Comparison of ENCODE assay signal across 15 cellular contexts in genomic region chr9:110109331-110110110, GRCh38.
A peak's percentile ranks its signal among the peaks of the same experiment; 100 is the strongest.
DNase-seq lines count a peak whose midpoint lies in the region; ATAC-seq, FAIRE-seq and TF ChIP-seq lines count a peak whose summit lies in the region.
"Had no signal": no experiment of that assay in that cellular context is flagged by ENCODE, and none has a peak within 500 bp of the region (broad histone marks: within the 10 kb centered on the region; RNA-seq: fewer than 3 reads in every experiment).

No MANE protein-coding gene starts in this region.

- no peak for TF ChIP-seq EP300 in HepG2 (IDR thresholded peaks at IDR 0.05; ENCODE audit: low read depth in 2 of 2, low read length in 2 of 2)
- no peak for TF ChIP-seq EP300 in HepG2 (CRISPR knock-in tag; IDR thresholded peaks at IDR 0.05; ENCODE audit: borderline replicate concordance)

- FAIRE-seq in HepG2 (lab: Jason Lieb, UNC), result no peak
- no peak for FAIRE-seq in endothelial cell of umbilical vein (lab: Jason Lieb, UNC)
- FAIRE-seq: GM19239 had no signal

- no peaks in the 10 kb centered on the region for H3K9me1 ChIP-seq in endothelial cell of umbilical vein (replicated peaks; ENCODE audit: control insufficient read depth, extremely low read depth, insufficient read depth, low read length)

- intact Hi-C loops in HepG2 (cut with micrococcal nuclease; ENCODE audit: unreplicated experiment), result no loop called here
- intact Hi-C loops in right lobe of liver (cut with DNase I), result no loop called here
- intact Hi-C loops in endothelial cell of umbilical vein (cut with micrococcal nuclease), result no loop called here

- H3K27ac ChIP-seq in HepG2 (ENCODE audit: extremely low read length, insufficient read depth, low read length) (no peak overlapping the region), right lobe of liver (no peak overlapping the region), endothelial cell of umbilical vein (ENCODE audit: insufficient read depth, low read depth, low read length) (peak overlapping the region; percentile 42), SJCRH30 (no peak overlapping the region; the same call in 1 of the 2 replicates)
- H3K27ac ChIP-seq: upper lobe of right lung had no signal

- H3K79me2 ChIP-seq in HepG2 (ENCODE audit: insufficient read depth, low read length) (no peaks in the 10 kb centered on the region), endothelial cell of umbilical vein (ENCODE audit: control insufficient read depth, insufficient read depth, low read length) (peaks cover 92% of the 10 kb centered on the region)

- H3K9me3 ChIP-seq in HepG2 (ENCODE audit: low read length) (no peaks in the 10 kb centered on the region), right lobe of liver (no peaks in the 10 kb centered on the region), endothelial cell of umbilical vein (replicated peaks; ENCODE audit: control insufficient read depth, insufficient read depth, low read length) (no peaks in the 10 kb centered on the region), SJCRH30 (replicated peaks) (no peaks in the 10 kb centered on the region)
- H3K9me3 ChIP-seq: upper lobe of right lung had no signal

- H3K4me2 ChIP-seq in HepG2 (ENCODE audit: low read depth, low read length), result 0 out of 2 replicates have a peak overlapping the region, but pooled peaks have one; percentile 20
- H3K4me2 ChIP-seq in endothelial cell of umbilical vein (ENCODE audit: insufficient read depth, low read length), result no peak overlapping the region

- WGBS in HepG2 (ENCODE audit: low lambda C conversion rate), result 49% methylated on average over 7 of the region's 7 CpGs
- WGBS in right lobe of liver (ENCODE audit: insufficient coverage, low coverage, low lambda C conversion rate, missing lambda C conversion rate), result 64% methylated on average over 7 of the region's 7 CpGs

- H2AFZ ChIP-seq in HepG2 (ENCODE audit: low read length) (no peak overlapping the region), endothelial cell of umbilical vein (ENCODE audit: low read depth, low read length) (no peak overlapping the region)

- TF ChIP-seq RAD21 in HepG2 (CRISPR knock-in tag; IDR thresholded peaks at IDR 0.05), result no peak

- dilution Hi-C loops in endothelial cell of umbilical vein (cut with MboI; ENCODE audit: extremely low pct_ligation_motif_present, low sequenced_read_pairs), result no loop called here

- POLR2A ChIA-PET in HepG2 (lab: Yijun Ruan, JAX), result interaction anchor here (1.3 kb wide), 1 partner anchor 18 kb away, joined by 8 read pairs; no protein-coding TSS in a partner anchor
- POLR2A ChIA-PET in endothelial cell of umbilical vein (lab: Charles Lee), result no interaction called here

- H3K4me1 ChIP-seq in HepG2 (ENCODE audit: insufficient read depth, low read length) (peaks cover 19% of the 10 kb centered on the region), right lobe of liver (no peaks in the 10 kb centered on the region), endothelial cell of umbilical vein (ENCODE audit: control insufficient read depth, extremely low read depth, insufficient read depth, low read length) (peaks cover 16% of the 10 kb centered on the region), SJCRH30 (peaks cover 12% of the 10 kb centered on the region)

- no peak for TF ChIP-seq POLR2A in HepG2 (IDR thresholded peaks at IDR 0.05; ENCODE audit: insufficient read depth in 1 of 2, low read depth in 2 of 2, low read length in 2 of 2)
- TF ChIP-seq POLR2A in right lobe of liver (IDR thresholded peaks at IDR 0.05), result no peak
- no peak for TF ChIP-seq POLR2A in endothelial cell of umbilical vein (IDR thresholded peaks at IDR 0.05; ENCODE audit: low read depth, low read length)

- DNase-seq in HepG2 (ENCODE audit: low spot score) (no peak), right lobe of liver (no peak), endothelial cell of umbilical vein (ENCODE audit: low read depth, low spot score) (no peak), SJCRH30 (no peak), HT-29 (ENCODE audit: low spot score) (no peak), NCI-H2196 (lab: John Stamatoyannopoulos, UW; ENCODE audit: unreplicated experiment) (no peak)
- DNase-seq: activated CD8-positive, alpha-beta T cell treated with anti-CD3 and anti-CD28 coated beads, Interleukin-2, amount 10 ng/mL, durations not matched to agents 7 days and 5 days; central memory CD4-positive, alpha-beta T cell; mammary epithelial cell; NCI-H2171 treated with DMSO at 0.1 percent for 48 hours; upper lobe of right lung had no signal

- in situ Hi-C loops in HepG2 (cut with HindIII; ENCODE audit: extremely low pct_ligation_motif_present, low pct_unique_long_range_greater_than_20kb), result no loop called here

- H3K4me3 ChIP-seq in HepG2 (replicated peaks in 1 of 3; ENCODE audit: insufficient read depth in 1 of 3, low read depth in 2 of 3, low read length in 3 of 3) (no peak overlapping the region), right lobe of liver (no peak overlapping the region), endothelial cell of umbilical vein (replicated peaks in 1 of 3; ENCODE audit: insufficient read depth in 1 of 3, low read depth in 1 of 3, low read length in 3 of 3) (no peak overlapping the region), SJCRH30 (no peak overlapping the region)
- H3K4me3 ChIP-seq: upper lobe of right lung had no signal

- no peak overlapping the region for H3K9ac ChIP-seq in HepG2 (ENCODE audit: insufficient read depth, low read depth, low read length)
- H3K9ac ChIP-seq in endothelial cell of umbilical vein (replicated peaks; ENCODE audit: extremely low read depth, insufficient read depth, low read length), result no peak overlapping the region

- ATAC-seq in HepG2 (no peak), right lobe of liver (no peak), HG03457 (IDR thresholded peaks at IDR 0.05; ENCODE audit: unreplicated experiment) (peak; percentile 7), HG03025 (IDR thresholded peaks at IDR 0.05; ENCODE audit: low FRiP score, unreplicated experiment) (no peak)
- ATAC-seq: activated CD8-positive, alpha-beta T cell treated with anti-CD3 and anti-CD28 coated beads, Interleukin-2, amount 10 ng/mL, durations not matched to agents 7 days and 5 days; Panc1; upper lobe of right lung had no signal

- no peak for TF ChIP-seq CTCF in HepG2 (CRISPR knock-in tag; IDR thresholded peaks at IDR 0.05)
- no peak for TF ChIP-seq CTCF in right lobe of liver (IDR thresholded peaks at IDR 0.05)
- no peak for TF ChIP-seq CTCF in endothelial cell of umbilical vein (IDR thresholded peaks at IDR 0.05; ENCODE audit: extremely low read depth in 1 of 2, insufficient read depth in 1 of 2, low read depth in 1 of 2, low read length in 2 of 2)

- H3K36me3 ChIP-seq in HepG2 (replicated peaks in 1 of 2; ENCODE audit: control insufficient read depth in 1 of 2, insufficient read depth in 2 of 2, low read length in 2 of 2) (no peaks in the 10 kb centered on the region), right lobe of liver (no peaks in the 10 kb centered on the region), endothelial cell of umbilical vein (ENCODE audit: control insufficient read depth in 2 of 2, extremely low read depth in 1 of 2, insufficient read depth in 2 of 2, low read length in 2 of 2) (peaks cover 2 to 4% of the 10 kb centered on the region in 2 experiments), SJCRH30 (peaks cover 2% of the 10 kb centered on the region; the same call in 1 of the 2 replicates)
- H3K36me3 ChIP-seq: upper lobe of right lung had no signal

- H3K27me3 ChIP-seq in HepG2 (ENCODE audit: control insufficient read depth in 1 of 2, insufficient read depth in 2 of 2, low read length in 2 of 2) (no peaks in the 10 kb centered on the region), right lobe of liver (no peaks in the 10 kb centered on the region), endothelial cell of umbilical vein (ENCODE audit: control insufficient read depth in 2 of 2, insufficient read depth in 2 of 2, low read length in 2 of 2) (no peaks in the 10 kb centered on the region), SJCRH30 (no peaks in the 10 kb centered on the region)
- H3K27me3 ChIP-seq: upper lobe of right lung had no signal

- H4K20me1 ChIP-seq in HepG2 (ENCODE audit: insufficient read depth, low read length) (no peaks in the 10 kb centered on the region), endothelial cell of umbilical vein (replicated peaks; ENCODE audit: control insufficient read depth, extremely low read depth, insufficient read depth, low read length) (peaks cover 7% of the 10 kb centered on the region)

- BruUV-seq in HepG2 (replicated peaks; lab: Mats Ljungman, UMichigan) (no TSS peak), endothelial cell of umbilical vein (replicated peaks; lab: Mats Ljungman, UMichigan) (no TSS peak)

- CTCF ChIA-PET in HepG2 (lab: Yijun Ruan, JAX; ENCODE audit: low intra/inter-chr PET ratio, low total read pairs) (no interaction called here), endothelial cell of umbilical vein (lab: Charles Lee) (interaction anchor here (1.4 kb wide), 1 partner anchor 17 kb away, joined by 4 read pairs; no protein-coding TSS in a partner anchor)

TF ChIP-seq in HepG2, 621 proteins besides CTCF, POLR2A, EP300 and RAD21 (continues in another document):
- TF ChIP-seq CAMTA2 (CRISPR knock-in tag; IDR thresholded peaks at IDR 0.05; ENCODE audit: borderline replicate concordance) (no peak), ONECUT2 (CRISPR knock-in tag; IDR thresholded peaks at IDR 0.05) (no peak)

TF ChIP-seq in endothelial cell of umbilical vein, 7 proteins besides CTCF, POLR2A, EP300 and RAD21:
- TF ChIP-seq MYC (IDR thresholded peaks at IDR 0.05; ENCODE audit: low read depth, low read length), result no peak
- no peak for TF ChIP-seq EZH2 (IDR thresholded peaks at IDR 0.05; ENCODE audit: borderline replicate concordance, low read depth, low read length, severe bottlenecking)
- TF ChIP-seq JUN (IDR thresholded peaks at IDR 0.05; ENCODE audit: borderline replicate concordance, insufficient read depth, insufficient read length, low read depth), result no peak
- no peak for TF ChIP-seq MAX (IDR thresholded peaks at IDR 0.05; ENCODE audit: insufficient read depth, insufficient read length)
- no peak for TF ChIP-seq FOS (IDR thresholded peaks at IDR 0.05; ENCODE audit: borderline replicate concordance, insufficient read depth, low read length)
- TF ChIP-seq POLR2AphosphoS5 (IDR thresholded peaks at IDR 0.05; ENCODE audit: insufficient read depth, low read depth, low read length), result no peak
- no peak for TF ChIP-seq GATA2 (IDR thresholded peaks at IDR 0.05; ENCODE audit: insufficient read depth, insufficient read length, low read depth, low read length)
TF ChIP-seq in endothelial cell of umbilical vein: peak in this region for 0.
